Comparison of ENCODE assay signal across 8 cellular contexts in genomic region chr15:65516997-65517865, GRCh38. TPM values are rescaled to one million over a fixed set of nuclear protein-coding genes. Genes with fewer than 3 reads are reported as not detected.
A peak's percentile ranks its signal among the peaks of the same experiment; 100 is the strongest.
DNase-seq lines count a peak whose midpoint lies in the region; ATAC-seq and TF ChIP-seq lines count a peak whose summit lies in the region.

Gene DPP8, minus strand, starts transcription at chr15:65517689. Its CDS starts 5,136 bp downstream, at chr15:65512553.

- no peaks in the 10 kb centered on the region for H3K9me3 ChIP-seq in ovary
- no peaks in the 10 kb centered on the region for H3K9me3 ChIP-seq in tibial artery

- peak within 1 kb of the TSS; percentile 93 for H3K27ac Mint-ChIP-seq in activated naive CD8-positive, alpha-beta T cell treated with anti-CD3 and anti-CD28 coated beads for 36 hours

- H3K4me1 Mint-ChIP-seq in activated naive CD8-positive, alpha-beta T cell treated with anti-CD3 and anti-CD28 coated beads for 36 hours = peaks cover 35% of the 10 kb centered on the region

- no peaks in the 10 kb centered on the region for H3K36me3 ChIP-seq in ovary
- peaks cover 0 to 5% (median 0%) of the 10 kb centered on the region in 3 donors for H3K36me3 ChIP-seq in tibial artery

- TF ChIP-seq CTCF in ovary (IDR thresholded peaks at IDR 0.05) (peak; percentile 82 to 87 (median 83)), tibial artery (IDR thresholded peaks at IDR 0.05) (peak; percentile 60 to 85)

- peak within 1 kb of the TSS; percentile 91 for H3K4me3 Mint-ChIP-seq in activated naive CD8-positive, alpha-beta T cell treated with anti-CD3 and anti-CD28 coated beads for 36 hours

- TF ChIP-seq EP300 in ovary (IDR thresholded peaks at IDR 0.05) = no peak

- H3K27me3 ChIP-seq in ovary (no peaks in the 10 kb centered on the region), tibial artery (no peaks in the 10 kb centered on the region)

- H3K27me3 Mint-ChIP-seq in activated naive CD8-positive, alpha-beta T cell treated with anti-CD3 and anti-CD28 coated beads for 36 hours = no peaks in the 10 kb centered on the region

- H3K9me3 Mint-ChIP-seq in activated naive CD8-positive, alpha-beta T cell treated with anti-CD3 and anti-CD28 coated beads for 36 hours = no peaks in the 10 kb centered on the region

- peaks cover 9% of the 10 kb centered on the region for H3K36me3 Mint-ChIP-seq in activated naive CD8-positive, alpha-beta T cell treated with anti-CD3 and anti-CD28 coated beads for 36 hours

- H3K27ac ChIP-seq in ovary (peak within 1 kb of the TSS; percentile 51 to 66), tibial artery (peak within 1 kb of the TSS; percentile 83 to 86)

- DNase-seq in NCI-H1092 treated with DMSO at 0.1 percent for 48 hours (lab: John Stamatoyannopoulos, UW) (peak; percentile 80), SKM-1 treated with dmso at 0.1 percent for 144 hours (lab: John Stamatoyannopoulos, UW; ENCODE audit: unreplicated experiment) (peak; percentile 95), head of caudate nucleus (peak; percentile 85 to 98 (median 95)), ovary (peak; percentile 91 to 95 (median 94)), tibial artery (peak; percentile 90 to 94)
- DNase-seq in activated naive CD8-positive, alpha-beta T cell treated with anti-CD3 and anti-CD28 coated beads for 36 hours = peak; percentile 96

- peak within 1 kb of the TSS; percentile 89 for H3K4me3 ChIP-seq in ovary
- peak within 1 kb of the TSS; percentile 87 to 93 for H3K4me3 ChIP-seq in tibial artery

- ATAC-seq in HG02610 (IDR thresholded peaks at IDR 0.05; ENCODE audit: unreplicated experiment) = peak; percentile 87

- 0 to 1% (median 1%) methylated on average over 46 to 75 of the region's 75 CpGs for WGBS in ovary, 3 donors

- TF ChIP-seq POLR2A in GM10847 (IDR thresholded peaks at IDR 0.05; ENCODE audit: extremely low read depth, insufficient read length) (peak; percentile 77), ovary (IDR thresholded peaks at IDR 0.05) (peak; percentile 37)

- H3K4me1 ChIP-seq in ovary (ENCODE audit: insufficient read depth) (peaks cover 7% of the 10 kb centered on the region), tibial artery (peaks cover 0 to 42% (median 24%) of the 10 kb centered on the region in 4 donors)

- intact Hi-C loops in head of caudate nucleus (cut with DNase I) (no loop called here), ovary (cut with DNase I) (no loop called here), tibial artery (cut with DNase I; ENCODE audit: low total_unique reads) (no loop called here)

RNA-seq across cellular contexts. Expression of gene DPP8, which starts in this region (rescaled TPM):
- total RNA-seq in activated naive CD8-positive, alpha-beta T cell treated with anti-CD3 and anti-CD28 coated beads for 36 hours = 10 to 100 TPM; 27.1 to 30.8 TPM
- total RNA-seq in ovary = 10 to 100 TPM; 31.1 to 36.5 (median 34.1) TPM
- polyA plus RNA-seq in ovary = 10 to 100 TPM; 13.7 to 14.9 TPM

Comparison
In these comparisons a context has a peak if more than half of its experiments do, and no peak if none do; other contexts are left out.
1. Peak in every context shown above with its lines: DNase-seq, ATAC-seq, H3K4me3 ChIP-seq and H3K27ac ChIP-seq.